Comparison of ENCODE assay signal across 36 cellular contexts in genomic region chr20:64220420-64220819, GRCh38. TPM values are rescaled to one million over a fixed set of nuclear protein-coding genes. Genes with fewer than 3 reads are reported as not detected.
"Had no signal": no experiment of that assay in that cellular context is flagged by ENCODE, and none has a peak within 500 bp of the region (broad histone marks: within the 10 kb centered on the region; RNA-seq: fewer than 3 reads in every experiment).

No MANE protein-coding gene starts in this region.

- H3K4me3 ChIP-seq: esophagus squamous epithelium, gastroesophageal sphincter had no signal

- ATAC-seq: activated CD4-positive, alpha-beta T cell treated with anti-CD3 and anti-CD28 coated beads for 36 hours; activated CD8-positive, alpha-beta memory T cell treated with anti-CD3 and anti-CD28 coated beads, Interleukin-2, amount 10 ng/mL, durations not matched to agents 7 days and 5 days; activated CD8-positive, alpha-beta T cell treated with anti-CD3 and anti-CD28 coated beads, Interleukin-2, amount 10 ng/mL, durations not matched to agents 7 days and 5 days; effector memory CD8-positive, alpha-beta T cell; gastroesophageal sphincter had no signal

- H3K4me1 Mint-ChIP-seq: activated CD4-positive, alpha-beta T cell treated with anti-CD3 and anti-CD28 coated beads, Interleukin-2, amount 10 ng/mL, durations not matched to agents 24 days and 14 days had no signal

- H3K9me3 ChIP-seq: esophagus squamous epithelium, gastroesophageal sphincter had no signal

- H3K27me3 Mint-ChIP-seq: activated CD4-positive, alpha-beta memory T cell treated with anti-CD3 and anti-CD28 coated beads for 36 hours; activated CD4-positive, alpha-beta T cell treated with anti-CD3 and anti-CD28 coated beads for 36 hours; activated CD8-positive, alpha-beta memory T cell treated with anti-CD3 and anti-CD28 coated beads, Interleukin-2, amount 10 ng/mL, durations not matched to agents 7 days and 5 days; activated naive CD8-positive, alpha-beta T cell had no signal

- H3K36me3 Mint-ChIP-seq: activated CD4-positive, alpha-beta memory T cell treated with anti-CD3 and anti-CD28 coated beads for 36 hours; activated CD8-positive, alpha-beta memory T cell treated with anti-CD3 and anti-CD28 coated beads, Interleukin-2, amount 10 ng/mL, durations not matched to agents 7 days and 5 days; activated naive CD8-positive, alpha-beta T cell had no signal

- FAIRE-seq: astrocyte, bronchial epithelial cell, colon had no signal

- DNase-seq: activated CD4-positive, alpha-beta memory T cell treated with anti-CD3 and anti-CD28 coated beads for 36 hours; activated CD4-positive, alpha-beta T cell treated with anti-CD3 and anti-CD28 coated beads for 36 hours; activated CD4-positive, alpha-beta T cell treated with anti-CD3 and anti-CD28 coated beads, Interleukin-2, amount 10 ng/mL, durations not matched to agents 24 days and 14 days; activated CD4-positive, CD25-positive, alpha-beta regulatory T cell; activated CD4-positive, CD25-positive, alpha-beta regulatory T cell treated with anti-CD3 and anti-CD28 coated beads, Interleukin-2, amount 50 U/mL, for 72 hours; activated CD8-positive, alpha-beta memory T cell treated with anti-CD3 and anti-CD28 coated beads, Interleukin-2, amount 10 ng/mL, durations not matched to agents 7 days and 5 days; activated CD8-positive, alpha-beta memory T cell treated with anti-CD3 and anti-CD28 coated beads, Interleukin-2, amount 50 U/mL, for 4 hours; activated CD8-positive, alpha-beta T cell treated with anti-CD3 and anti-CD28 coated beads, Interleukin-2, amount 10 ng/mL, durations not matched to agents 7 days and 5 days; activated effector memory CD4-positive, alpha-beta T cell treated with anti-CD3 and anti-CD28 coated beads, Interleukin-2, amount 50 U/mL, for 16 hours; activated naive CD4-positive, alpha-beta T cell treated with anti-CD3 and anti-CD28 coated beads, Interleukin-2, amount 50 U/mL, for 16 hours; activated T-cell treated with anti-CD3 and anti-CD28 coated beads, Interleukin-2, amount 50 U/mL, for 1 hour; activated T-cell treated with anti-CD3 and anti-CD28 coated beads, Interleukin-2, amount 50 U/mL, for 48 hours; amniotic stem cell; anterior cingulate cortex; brain microvascular endothelial cell; cortex of kidney; dermis blood vessel endothelial cell; effector CD4-positive, alpha-beta T cell; effector memory CD8-positive, alpha-beta T cell; esophagus squamous epithelium; foreskin melanocyte; T-helper 2 cell had no signal

- H3K36me3 ChIP-seq: brain microvascular endothelial cell, esophagus squamous epithelium, gastroesophageal sphincter had no signal

- H3K27ac ChIP-seq: brain microvascular endothelial cell, esophagus squamous epithelium, gastroesophageal sphincter had no signal

- H3K9me3 Mint-ChIP-seq: activated CD4-positive, alpha-beta memory T cell treated with anti-CD3 and anti-CD28 coated beads for 36 hours; activated CD4-positive, alpha-beta T cell treated with anti-CD3 and anti-CD28 coated beads, Interleukin-2, amount 10 ng/mL, durations not matched to agents 24 days and 14 days; activated T-helper 1 cell treated with anti-CD3 and anti-CD28 coated beads, Interleukin-12 subunit alpha, Interleukin-12 subunit beta, Interleukin-2, Interleukin-4 antibody, amounts not matched to agents 30 ng/mL and 10 ng/mL and 1 ng/mL, durations not matched to agents 14 hours and 24 hours and 36 hours; activated T-helper 2 cell treated with anti-CD3 and anti-CD28 coated beads, Interferon-gamma antibody, Interleukin-2, Interleukin-4, amounts not matched to agents 10 μg/mL and 5 μg/mL and 100 μg/mL, durations not matched to agents 14 hours and 24 hours and 36 hours; central memory CD8-positive, alpha-beta T cell; effector memory CD8-positive, alpha-beta T cell had no signal

- H3K27ac Mint-ChIP-seq: activated CD4-positive, alpha-beta memory T cell treated with anti-CD3 and anti-CD28 coated beads for 36 hours; activated CD4-positive, alpha-beta T cell treated with anti-CD3 and anti-CD28 coated beads for 36 hours; activated CD4-positive, alpha-beta T cell treated with anti-CD3 and anti-CD28 coated beads, Interleukin-2, amount 10 ng/mL, durations not matched to agents 24 days and 14 days; activated CD8-positive, alpha-beta memory T cell treated with anti-CD3 and anti-CD28 coated beads, Interleukin-2, amount 10 ng/mL, durations not matched to agents 7 days and 5 days; activated CD8-positive, alpha-beta T cell treated with anti-CD3 and anti-CD28 coated beads, Interleukin-2, amount 10 ng/mL, durations not matched to agents 7 days and 5 days; activated naive CD8-positive, alpha-beta T cell; activated T-helper 1 cell treated with anti-CD3 and anti-CD28 coated beads, Interleukin-12 subunit alpha, Interleukin-12 subunit beta, Interleukin-2, Interleukin-4 antibody, amounts not matched to agents 30 ng/mL and 10 ng/mL and 1 ng/mL, durations not matched to agents 14 hours and 24 hours and 36 hours; activated T-helper 2 cell treated with anti-CD3 and anti-CD28 coated beads, Interferon-gamma antibody, Interleukin-2, Interleukin-4, amounts not matched to agents 10 μg/mL and 5 μg/mL and 100 μg/mL, durations not matched to agents 14 hours and 24 hours and 36 hours; effector memory CD8-positive, alpha-beta T cell had no signal

- H3K4me3 Mint-ChIP-seq: activated CD4-positive, alpha-beta memory T cell treated with anti-CD3 and anti-CD28 coated beads for 36 hours; activated CD4-positive, alpha-beta T cell treated with anti-CD3 and anti-CD28 coated beads for 36 hours; activated CD4-positive, alpha-beta T cell treated with anti-CD3 and anti-CD28 coated beads, Interleukin-2, amount 10 ng/mL, durations not matched to agents 24 days and 14 days; activated CD8-positive, alpha-beta memory T cell treated with anti-CD3 and anti-CD28 coated beads, Interleukin-2, amount 10 ng/mL, durations not matched to agents 7 days and 5 days; activated CD8-positive, alpha-beta T cell treated with anti-CD3 and anti-CD28 coated beads, Interleukin-2, amount 10 ng/mL, durations not matched to agents 7 days and 5 days; activated naive CD8-positive, alpha-beta T cell; activated T-helper 1 cell treated with anti-CD3 and anti-CD28 coated beads, Interleukin-12 subunit alpha, Interleukin-12 subunit beta, Interleukin-2, Interleukin-4 antibody, amounts not matched to agents 30 ng/mL and 10 ng/mL and 1 ng/mL, durations not matched to agents 14 hours and 24 hours and 36 hours; central memory CD8-positive, alpha-beta T cell; effector memory CD8-positive, alpha-beta T cell had no signal

RNA-seq across cellular contexts. Expression of gene MYT1, which starts 56.2 kb away (rescaled TPM):
- total RNA-seq: activated CD4-positive, alpha-beta memory T cell treated with anti-CD3 and anti-CD28 coated beads for 36 hours; activated CD4-positive, alpha-beta T cell treated with anti-CD3 and anti-CD28 coated beads, Interleukin-2, amount 10 ng/mL, durations not matched to agents 24 days and 14 days; activated CD8-positive, alpha-beta memory T cell treated with anti-CD3 and anti-CD28 coated beads for 36 hours; activated CD8-positive, alpha-beta memory T cell treated with anti-CD3 and anti-CD28 coated beads, Interleukin-2, amount 10 ng/mL, durations not matched to agents 7 days and 5 days; activated CD8-positive, alpha-beta T cell treated with anti-CD3 and anti-CD28 coated beads, Interleukin-2, amount 10 ng/mL, durations not matched to agents 7 days and 5 days; activated T-helper 1 cell treated with anti-CD3 and anti-CD28 coated beads, Interleukin-12 subunit alpha, Interleukin-12 subunit beta, Interleukin-2, Interleukin-4 antibody, amounts not matched to agents 30 ng/mL and 10 ng/mL and 1 ng/mL, durations not matched to agents 14 hours and 24 hours and 36 hours; activated T-helper 2 cell treated with anti-CD3 and anti-CD28 coated beads, Interferon-gamma antibody, Interleukin-2, Interleukin-4, amounts not matched to agents 10 μg/mL and 5 μg/mL and 100 μg/mL, durations not matched to agents 14 hours and 24 hours and 36 hours; astrocyte; bronchial epithelial cell; cardiac septum; dermis blood vessel endothelial cell; esophagus squamous epithelium; fibroblast of lung; fibroblast of villous mesenchyme; glomerular endothelial cell; T-helper 1 cell treated with Interleukin-12 subunit alpha and Interleukin-12 subunit beta and Interleukin-4 antibody, amounts not matched to agents 30 ng/mL and 1 ng/mL, for 36 hours had no signal
- polyA plus RNA-seq: fibroblast of lung had no signal
